8 cellular contexts compared by ENCODE assay signal in the genomic region with DNA sequence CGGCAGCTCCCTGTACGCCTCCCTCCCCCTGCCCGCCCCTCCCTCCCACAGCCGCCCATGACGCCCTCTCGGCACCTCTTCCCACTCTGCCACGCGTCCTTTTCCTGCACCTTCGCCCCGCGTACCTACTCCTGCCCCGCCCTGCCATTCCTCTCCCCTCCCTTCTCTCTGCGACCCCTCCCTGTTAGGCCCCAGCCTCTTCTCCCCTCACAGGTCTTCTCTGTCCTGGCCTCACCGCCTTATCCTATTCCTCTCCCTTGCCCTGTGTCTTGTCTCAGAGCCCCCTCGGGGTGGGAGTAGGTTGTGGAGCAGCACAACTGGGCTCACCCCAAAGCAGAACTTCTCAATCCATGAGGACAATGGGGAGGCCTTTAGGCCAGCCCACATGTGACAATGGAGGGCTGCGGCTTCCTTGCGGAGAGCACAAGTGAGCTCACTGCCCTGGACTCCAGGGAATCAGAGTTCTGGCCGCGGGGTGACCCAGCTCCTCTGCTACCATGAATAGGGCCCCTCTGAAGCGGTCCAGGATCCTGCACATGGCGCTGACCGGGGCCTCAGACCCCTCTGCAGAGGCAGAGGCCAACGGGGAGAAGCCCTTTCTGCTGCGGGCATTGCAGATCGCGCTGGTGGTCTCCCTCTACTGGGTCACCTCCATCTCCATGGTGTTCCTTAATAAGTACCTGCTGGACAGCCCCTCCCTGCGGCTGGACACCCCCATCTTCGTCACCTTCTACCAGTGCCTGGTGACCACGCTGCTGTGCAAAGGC. TPM values are rescaled to one million over a fixed set of nuclear protein-coding genes. Genes with fewer than 3 reads are reported as not detected.
DNase-seq lines count a peak whose midpoint lies in the region; ATAC-seq and TF ChIP-seq lines count a peak whose summit lies in the region.

No MANE protein-coding gene starts in this region.

- no TSS peak for BruUV-seq in mammary epithelial cell (replicated peaks; lab: Mats Ljungman, UMichigan)

- no peak for TF ChIP-seq CTCF in HFFc6 (IDR thresholded peaks at IDR 0.05)
- TF ChIP-seq CTCF in mammary epithelial cell (conservative IDR thresholded peaks at IDR 0.05 in 1 of 2, IDR thresholded peaks at IDR 0.05 in 1 of 2; ENCODE audit: extremely low read depth in 1 of 2, insufficient read depth in 1 of 2, low read depth in 1 of 2, low read length in 2 of 2): no peak

- peaks cover 23% of the 10 kb centered on the region for H3K36me3 Mint-ChIP-seq in T-helper 1 cell treated with Interleukin-12 subunit alpha and Interleukin-12 subunit beta and Interleukin-4 antibody, amounts not matched to agents 30 μg/mL and 1 μg/mL, for 36 hours (ENCODE audit: low read depth)
- peaks cover 19% of the 10 kb centered on the region for H3K36me3 Mint-ChIP-seq in HFFc6 (ENCODE audit: low read depth)

- peaks cover 15% of the 10 kb centered on the region for H3K4me1 ChIP-seq in mammary epithelial cell (ENCODE audit: insufficient read depth, low read length)

- H3K4me2 ChIP-seq in mammary epithelial cell (ENCODE audit: insufficient read depth, low read depth, low read length): peak overlapping the region; percentile 96

- DNase-seq in T-helper 1 cell (no peak), HFFc6 (peak; percentile 57), NCI-H69 (lab: John Stamatoyannopoulos, UW) (peak; percentile 83), mammary epithelial cell (peak; percentile 52), left colon (peak; percentile 36 to 54), RPMI8226 (no peak)
- DNase-seq in stimulated activated naive CD8-positive, alpha-beta T cell treated with anti-CD3 and anti-CD28 coated beads, Interleukin-15, Interleukin-2, amounts not matched to agents 100 U/mL and 50 U/mL, for 24 hours: no peak

- H3K27ac Mint-ChIP-seq in T-helper 1 cell treated with Interleukin-12 subunit alpha and Interleukin-12 subunit beta and Interleukin-4 antibody, amounts not matched to agents 30 μg/mL and 1 μg/mL, for 36 hours: peak overlapping the region; percentile 87
- peak overlapping the region; percentile 99 for H3K27ac Mint-ChIP-seq in HFFc6

- peak overlapping the region; percentile 74 to 91 (median 85) for H3K4me3 ChIP-seq in mammary epithelial cell (replicated peaks in 1 of 3; ENCODE audit: insufficient read depth in 1 of 3, low read depth in 2 of 3, low read length in 3 of 3)

- H3K9me3 ChIP-seq in mammary epithelial cell (replicated peaks; ENCODE audit: insufficient read depth, low read length): no peaks in the 10 kb centered on the region

- in situ Hi-C loops in mammary epithelial cell (cut with MboI; ENCODE audit: low sequenced_read_pairs in 2 of 2): no loop called here

- 55% methylated on average over 10 of the region's 29 CpGs for WGBS in mammary epithelial cell (ENCODE audit: low coverage, missing lambda C conversion rate)

- ATAC-seq in left colon: peak; percentile 44
- peak; percentile 29 for ATAC-seq in stimulated activated naive CD8-positive, alpha-beta T cell treated with anti-CD3 and anti-CD28 coated beads, Interleukin-15, Interleukin-2, amounts not matched to agents 100 U/mL and 50 U/mL, for 24 hours

- intact Hi-C loops in mammary epithelial cell (cut with micrococcal nuclease): loop anchor here (2.0 kb wide), 2 partner anchors 37 to 69 kb away; no protein-coding TSS in a partner anchor
- intact Hi-C loops in left colon (cut with DNase I, micrococcal nuclease): no loop called here

- H3K27me3 Mint-ChIP-seq in T-helper 1 cell treated with Interleukin-12 subunit alpha and Interleukin-12 subunit beta and Interleukin-4 antibody, amounts not matched to agents 30 μg/mL and 1 μg/mL, for 36 hours (ENCODE audit: low read depth): no peaks in the 10 kb centered on the region
- H3K27me3 Mint-ChIP-seq in HFFc6 (ENCODE audit: insufficient read depth): peaks cover 5% of the 10 kb centered on the region

- peaks cover 34% of the 10 kb centered on the region for H3K4me1 Mint-ChIP-seq in T-helper 1 cell treated with Interleukin-12 subunit alpha and Interleukin-12 subunit beta and Interleukin-4 antibody, amounts not matched to agents 30 μg/mL and 1 μg/mL, for 36 hours (ENCODE audit: low read depth)
- peaks cover 41% of the 10 kb centered on the region for H3K4me1 Mint-ChIP-seq in HFFc6 (ENCODE audit: low read depth)

- H3K79me2 ChIP-seq in mammary epithelial cell (ENCODE audit: insufficient read depth, low read length): peaks cover 48% of the 10 kb centered on the region

- dilution Hi-C loops in mammary epithelial cell (cut with HindIII; ENCODE audit: low sequenced_read_pairs): no loop called here

- H3K9ac ChIP-seq in mammary epithelial cell (ENCODE audit: insufficient read depth, low read length): peak overlapping the region; percentile 79

- H2AFZ ChIP-seq in mammary epithelial cell (ENCODE audit: low read depth, low read length): peak overlapping the region; percentile 82

- H4K20me1 ChIP-seq in mammary epithelial cell (ENCODE audit: insufficient read depth, low read length): no peaks in the 10 kb centered on the region

- H3K27me3 ChIP-seq in mammary epithelial cell (ENCODE audit: insufficient read depth, low read length): no peaks in the 10 kb centered on the region

- peak overlapping the region; percentile 43 for H3K27ac ChIP-seq in mammary epithelial cell (ENCODE audit: insufficient read depth, low read depth, low read length)

- no peaks in the 10 kb centered on the region for H3K9me3 Mint-ChIP-seq in T-helper 1 cell treated with Interleukin-12 subunit alpha and Interleukin-12 subunit beta and Interleukin-4 antibody, amounts not matched to agents 30 μg/mL and 1 μg/mL, for 36 hours
- H3K9me3 Mint-ChIP-seq in HFFc6: no peaks in the 10 kb centered on the region

- H3K4me3 Mint-ChIP-seq in T-helper 1 cell treated with Interleukin-12 subunit alpha and Interleukin-12 subunit beta and Interleukin-4 antibody, amounts not matched to agents 30 μg/mL and 1 μg/mL, for 36 hours: peak overlapping the region; percentile 88
- H3K4me3 Mint-ChIP-seq in HFFc6: peak overlapping the region; percentile 96

- CTCF ChIA-PET in mammary epithelial cell (lab: Charles Lee; ENCODE audit: low non-redundant PET): interaction anchor here (0.5 kb wide), 1 partner anchor 160 kb away, joined by 3 read pairs; no protein-coding TSS in a partner anchor

- H3K36me3 ChIP-seq in mammary epithelial cell (ENCODE audit: insufficient read depth, low read length): no peaks in the 10 kb centered on the region

RNA-seq across cellular contexts. Expression of a gene that starts 0.5 kb away (rescaled TPM):
- total RNA-seq in HFFc6 (2021; fragmentation: NEBNext Ultra II Directional; extraction: Animal tissue kit (Norgen Biotek cat#: 25700)): 10 to 100 TPM; 24.2 to 29.6 (median 27.4) TPM
- 10 to 100 TPM; 11.2 to 18.0 TPM for total RNA-seq in mammary epithelial cell
- 10.5 TPM for polyA plus RNA-seq in mammary epithelial cell
- 11.1 TPM for polyA minus RNA-seq in mammary epithelial cell
- total RNA-seq in left colon: 10 to 100 TPM; 48.6 to 56.8 TPM

RNA-seq across cellular contexts. Expression of a gene that starts 41.8 kb away (rescaled TPM):
- 10 to 100 TPM; 12.5 to 16.4 (median 14.1) TPM for total RNA-seq in HFFc6 (2021; fragmentation: NEBNext Ultra II Directional; extraction: Animal tissue kit (Norgen Biotek cat#: 25700))
- total RNA-seq in mammary epithelial cell (10 to 100 TPM; 13.2 to 14.0 TPM), left colon (10 to 100 TPM; 25.6 to 31.3 TPM)
- polyA plus RNA-seq in mammary epithelial cell: 5.2 TPM
- 19.6 TPM for polyA minus RNA-seq in mammary epithelial cell

Comparison
In these comparisons a context has a peak if more than half of its experiments do, and no peak if none do; other contexts are left out.
1. DNase-seq: peak in HFFc6 (single experiment), NCI-H69 (single experiment), mammary epithelial cell (single experiment) and left colon (2 of 2); none in T-helper 1 cell (0 of 5), stimulated activated naive CD8-positive, alpha-beta T cell treated with anti-CD3 and anti-CD28 coated beads, Interleukin-15, Interleukin-2, amounts not matched to agents 100 U/mL and 50 U/mL, for 24 hours (single experiment) and RPMI8226 (single experiment).